ENCODE assay signal across 1 cellular context in the genomic region with DNA sequence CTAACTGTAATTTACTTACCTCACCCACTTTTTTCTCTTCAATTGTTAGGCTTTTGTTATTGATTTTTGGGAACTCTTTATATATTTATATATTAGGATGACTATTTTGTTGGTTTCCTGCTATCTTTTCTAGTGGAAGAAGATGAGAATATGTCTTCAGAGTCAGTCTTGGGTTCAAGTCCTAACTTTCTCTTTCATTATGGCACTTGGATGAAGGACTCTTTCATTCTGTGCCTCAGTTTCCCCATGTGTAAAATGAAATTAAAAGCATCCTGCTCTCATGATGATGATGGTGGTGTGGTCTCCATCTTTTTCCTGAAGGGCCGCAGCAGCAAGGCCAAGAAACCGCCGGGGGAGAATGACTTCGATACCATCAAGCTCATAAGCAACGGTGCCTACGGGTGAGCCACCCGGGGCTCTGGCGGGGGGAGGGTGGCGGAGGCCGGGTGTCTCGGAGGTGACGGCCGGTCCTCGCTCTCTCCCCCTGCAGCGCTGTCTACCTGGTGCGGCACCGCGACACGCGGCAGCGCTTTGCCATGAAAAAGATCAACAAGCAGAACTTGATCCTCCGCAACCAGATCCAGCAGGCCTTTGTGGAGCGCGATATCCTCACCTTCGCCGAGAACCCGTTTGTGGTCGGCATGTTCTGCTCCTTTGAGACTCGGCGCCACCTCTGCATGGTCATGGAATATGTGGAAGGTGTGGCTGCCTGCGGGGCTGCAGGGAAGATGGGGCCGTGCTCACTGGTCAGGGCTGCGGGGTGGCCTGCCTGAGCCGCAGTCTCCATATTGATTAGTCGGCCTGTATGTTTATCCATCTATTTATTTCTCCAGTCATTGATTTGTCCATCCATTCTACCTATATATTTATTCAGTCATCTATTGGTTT.
TF ChIP-seq lines count a peak whose summit lies in the region.

No MANE protein-coding gene starts in this region.

TF ChIP-seq in GM23338, 12 proteins besides CTCF, POLR2A, EP300 and RAD21 (continued from another document):
- TF ChIP-seq, protein P1, sequence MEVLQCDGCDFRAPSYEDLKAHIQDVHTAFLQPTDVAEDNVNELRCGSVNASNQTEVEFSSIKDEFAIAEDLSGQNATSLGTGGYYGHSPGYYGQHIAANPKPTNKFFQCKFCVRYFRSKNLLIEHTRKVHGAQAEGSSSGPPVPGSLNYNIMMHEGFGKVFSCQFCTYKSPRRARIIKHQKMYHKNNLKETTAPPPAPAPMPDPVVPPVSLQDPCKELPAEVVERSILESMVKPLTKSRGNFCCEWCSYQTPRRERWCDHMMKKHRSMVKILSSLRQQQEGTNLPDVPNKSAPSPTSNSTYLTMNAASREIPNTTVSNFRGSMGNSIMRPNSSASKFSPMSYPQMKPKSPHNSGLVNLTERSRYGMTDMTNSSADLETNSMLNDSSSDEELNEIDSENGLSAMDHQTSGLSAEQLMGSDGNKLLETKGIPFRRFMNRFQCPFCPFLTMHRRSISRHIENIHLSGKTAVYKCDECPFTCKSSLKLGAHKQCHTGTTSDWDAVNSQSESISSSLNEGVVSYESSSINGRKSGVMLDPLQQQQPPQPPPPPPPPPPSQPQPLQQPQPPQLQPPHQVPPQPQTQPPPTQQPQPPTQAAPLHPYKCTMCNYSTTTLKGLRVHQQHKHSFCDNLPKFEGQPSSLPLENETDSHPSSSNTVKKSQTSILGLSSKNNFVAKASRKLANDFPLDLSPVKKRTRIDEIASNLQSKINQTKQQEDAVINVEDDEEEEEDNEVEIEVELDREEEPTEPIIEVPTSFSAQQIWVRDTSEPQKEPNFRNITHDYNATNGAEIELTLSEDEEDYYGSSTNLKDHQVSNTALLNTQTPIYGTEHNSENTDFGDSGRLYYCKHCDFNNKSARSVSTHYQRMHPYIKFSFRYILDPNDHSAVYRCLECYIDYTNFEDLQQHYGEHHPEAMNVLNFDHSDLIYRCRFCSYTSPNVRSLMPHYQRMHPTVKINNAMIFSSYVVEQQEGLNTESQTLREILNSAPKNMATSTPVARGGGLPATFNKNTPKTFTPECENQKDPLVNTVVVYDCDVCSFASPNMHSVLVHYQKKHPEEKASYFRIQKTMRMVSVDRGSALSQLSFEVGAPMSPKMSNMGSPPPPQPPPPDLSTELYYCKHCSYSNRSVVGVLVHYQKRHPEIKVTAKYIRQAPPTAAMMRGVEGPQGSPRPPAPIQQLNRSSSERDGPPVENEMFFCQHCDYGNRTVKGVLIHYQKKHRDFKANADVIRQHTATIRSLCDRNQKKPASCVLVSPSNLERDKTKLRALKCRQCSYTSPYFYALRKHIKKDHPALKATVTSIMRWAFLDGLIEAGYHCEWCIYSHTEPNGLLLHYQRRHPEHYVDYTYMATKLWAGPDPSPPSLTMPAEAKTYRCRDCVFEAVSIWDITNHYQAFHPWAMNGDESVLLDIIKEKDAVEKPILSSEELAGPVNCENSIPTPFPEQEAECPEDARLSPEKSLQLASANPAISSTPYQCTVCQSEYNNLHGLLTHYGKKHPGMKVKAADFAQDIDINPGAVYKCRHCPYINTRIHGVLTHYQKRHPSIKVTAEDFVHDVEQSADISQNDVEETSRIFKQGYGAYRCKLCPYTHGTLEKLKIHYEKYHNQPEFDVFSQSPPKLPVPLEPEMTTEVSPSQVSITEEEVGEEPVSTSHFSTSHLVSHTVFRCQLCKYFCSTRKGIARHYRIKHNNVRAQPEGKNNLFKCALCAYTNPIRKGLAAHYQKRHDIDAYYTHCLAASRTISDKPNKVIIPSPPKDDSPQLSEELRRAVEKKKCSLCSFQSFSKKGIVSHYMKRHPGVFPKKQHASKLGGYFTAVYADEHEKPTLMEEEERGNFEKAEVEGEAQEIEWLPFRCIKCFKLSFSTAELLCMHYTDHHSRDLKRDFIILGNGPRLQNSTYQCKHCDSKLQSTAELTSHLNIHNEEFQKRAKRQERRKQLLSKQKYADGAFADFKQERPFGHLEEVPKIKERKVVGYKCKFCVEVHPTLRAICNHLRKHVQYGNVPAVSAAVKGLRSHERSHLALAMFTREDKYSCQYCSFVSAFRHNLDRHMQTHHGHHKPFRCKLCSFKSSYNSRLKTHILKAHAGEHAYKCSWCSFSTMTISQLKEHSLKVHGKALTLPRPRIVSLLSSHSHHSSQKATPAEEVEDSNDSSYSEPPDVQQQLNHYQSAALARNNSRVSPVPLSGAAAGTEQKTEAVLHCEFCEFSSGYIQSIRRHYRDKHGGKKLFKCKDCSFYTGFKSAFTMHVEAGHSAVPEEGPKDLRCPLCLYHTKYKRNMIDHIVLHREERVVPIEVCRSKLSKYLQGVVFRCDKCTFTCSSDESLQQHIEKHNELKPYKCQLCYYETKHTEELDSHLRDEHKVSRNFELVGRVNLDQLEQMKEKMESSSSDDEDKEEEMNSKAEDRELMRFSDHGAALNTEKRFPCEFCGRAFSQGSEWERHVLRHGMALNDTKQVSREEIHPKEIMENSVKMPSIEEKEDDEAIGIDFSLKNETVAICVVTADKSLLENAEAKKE (CRISPR knock-in tag; IDR thresholded peaks at IDR 0.05): no peak
- TF ChIP-seq EZH2phosphoT487 (IDR thresholded peaks at IDR 0.05; ENCODE audit: unreplicated experiment) (no peak), ZNF114 (CRISPR knock-in tag; IDR thresholded peaks at IDR 0.05) (no peak), EZH2 (IDR thresholded peaks at IDR 0.05; ENCODE audit: low read depth, unreplicated experiment) (no peak)
- TF ChIP-seq, protein P2, sequence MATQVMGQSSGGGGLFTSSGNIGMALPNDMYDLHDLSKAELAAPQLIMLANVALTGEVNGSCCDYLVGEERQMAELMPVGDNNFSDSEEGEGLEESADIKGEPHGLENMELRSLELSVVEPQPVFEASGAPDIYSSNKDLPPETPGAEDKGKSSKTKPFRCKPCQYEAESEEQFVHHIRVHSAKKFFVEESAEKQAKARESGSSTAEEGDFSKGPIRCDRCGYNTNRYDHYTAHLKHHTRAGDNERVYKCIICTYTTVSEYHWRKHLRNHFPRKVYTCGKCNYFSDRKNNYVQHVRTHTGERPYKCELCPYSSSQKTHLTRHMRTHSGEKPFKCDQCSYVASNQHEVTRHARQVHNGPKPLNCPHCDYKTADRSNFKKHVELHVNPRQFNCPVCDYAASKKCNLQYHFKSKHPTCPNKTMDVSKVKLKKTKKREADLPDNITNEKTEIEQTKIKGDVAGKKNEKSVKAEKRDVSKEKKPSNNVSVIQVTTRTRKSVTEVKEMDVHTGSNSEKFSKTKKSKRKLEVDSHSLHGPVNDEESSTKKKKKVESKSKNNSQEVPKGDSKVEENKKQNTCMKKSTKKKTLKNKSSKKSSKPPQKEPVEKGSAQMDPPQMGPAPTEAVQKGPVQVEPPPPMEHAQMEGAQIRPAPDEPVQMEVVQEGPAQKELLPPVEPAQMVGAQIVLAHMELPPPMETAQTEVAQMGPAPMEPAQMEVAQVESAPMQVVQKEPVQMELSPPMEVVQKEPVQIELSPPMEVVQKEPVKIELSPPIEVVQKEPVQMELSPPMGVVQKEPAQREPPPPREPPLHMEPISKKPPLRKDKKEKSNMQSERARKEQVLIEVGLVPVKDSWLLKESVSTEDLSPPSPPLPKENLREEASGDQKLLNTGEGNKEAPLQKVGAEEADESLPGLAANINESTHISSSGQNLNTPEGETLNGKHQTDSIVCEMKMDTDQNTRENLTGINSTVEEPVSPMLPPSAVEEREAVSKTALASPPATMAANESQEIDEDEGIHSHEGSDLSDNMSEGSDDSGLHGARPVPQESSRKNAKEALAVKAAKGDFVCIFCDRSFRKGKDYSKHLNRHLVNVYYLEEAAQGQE (IDR thresholded peaks at IDR 0.05; ENCODE audit: unreplicated experiment): no peak
